Comparison of ENCODE assay signal across 33 cellular contexts in the genomic region with DNA sequence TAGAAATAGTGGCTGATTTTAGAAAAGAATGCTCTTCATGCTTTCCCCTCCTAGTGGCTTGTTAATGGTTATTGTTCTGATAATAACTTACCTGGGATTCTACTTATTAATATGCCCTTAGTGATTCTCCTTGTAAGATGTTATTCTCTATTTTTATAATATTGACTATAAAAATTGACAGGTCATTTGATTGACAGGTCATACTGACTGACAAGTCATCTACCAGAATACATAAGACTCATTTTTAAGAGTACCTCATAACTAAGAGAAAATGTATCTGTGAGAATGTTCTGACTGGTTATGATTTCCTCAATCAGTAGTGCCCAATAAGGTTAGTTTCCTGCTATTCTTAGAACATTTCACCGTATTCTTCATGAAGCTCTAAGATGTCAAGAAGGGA.
"Had no signal": no experiment of that assay in that cellular context is flagged by ENCODE, and none has a peak within 500 bp of the region (broad histone marks: within the 10 kb centered on the region; RNA-seq: fewer than 3 reads in every experiment).

No MANE protein-coding gene starts in this region.

- ATAC-seq: activated CD4-positive, alpha-beta T cell treated with anti-CD3 and anti-CD28 coated beads for 36 hours; activated CD8-positive, alpha-beta memory T cell treated with anti-CD3 and anti-CD28 coated beads, Interleukin-2, amount 10 ng/mL, durations not matched to agents 7 days and 5 days; activated CD8-positive, alpha-beta T cell treated with anti-CD3 and anti-CD28 coated beads, Interleukin-2, amount 10 ng/mL, durations not matched to agents 7 days and 5 days; effector memory CD8-positive, alpha-beta T cell; foreskin keratinocyte; gastrocnemius medialis; heart left ventricle; T-helper 17 cell had no signal

- H3K27me3 ChIP-seq: brain microvascular endothelial cell, esophagus muscularis mucosa, foreskin keratinocyte, gastrocnemius medialis, heart left ventricle had no signal

- H3K27ac Mint-ChIP-seq: activated CD4-positive, alpha-beta memory T cell treated with anti-CD3 and anti-CD28 coated beads for 36 hours; activated CD4-positive, alpha-beta T cell treated with anti-CD3 and anti-CD28 coated beads for 36 hours; activated CD8-positive, alpha-beta memory T cell treated with anti-CD3 and anti-CD28 coated beads, Interleukin-2, amount 10 ng/mL, durations not matched to agents 7 days and 5 days; activated CD8-positive, alpha-beta T cell treated with anti-CD3 and anti-CD28 coated beads, Interleukin-2, amount 10 ng/mL, durations not matched to agents 7 days and 5 days; activated naive CD4-positive, alpha-beta T cell treated with anti-CD3 and anti-CD28 coated beads for 36 hours; activated naive CD4-positive, alpha-beta T cell treated with anti-CD3 and anti-CD28 coated beads, Interleukin-2, amount 50 U/mL, for 24 hours; activated naive CD8-positive, alpha-beta T cell treated with anti-CD3 and anti-CD28 coated beads for 36 hours; activated T-helper 1 cell treated with anti-CD3 and anti-CD28 coated beads, Interleukin-12 subunit alpha, Interleukin-12 subunit beta, Interleukin-2, Interleukin-4 antibody, amounts not matched to agents 30 ng/mL and 10 ng/mL and 1 ng/mL, durations not matched to agents 14 hours and 24 hours and 36 hours; T-helper 17 cell; T-helper 2 cell treated with Interferon-gamma antibody and Interleukin-4, amounts not matched to agents 5 μg/mL and 100 μg/mL, for 36 hours had no signal

- H3K4me1 ChIP-seq: foreskin keratinocyte had no signal

- DNase-seq: activated CD4-positive, alpha-beta memory T cell treated with anti-CD3 and anti-CD28 coated beads for 36 hours; activated CD4-positive, alpha-beta T cell treated with anti-CD3 and anti-CD28 coated beads for 36 hours; activated CD4-positive, alpha-beta T cell treated with anti-CD3 and anti-CD28 coated beads, Interleukin-2, amount 10 ng/mL, durations not matched to agents 24 days and 14 days; activated CD4-positive, CD25-positive, alpha-beta regulatory T cell; activated CD4-positive, CD25-positive, alpha-beta regulatory T cell treated with anti-CD3 and anti-CD28 coated beads, Interleukin-2, amount 50 U/mL, for 72 hours; activated CD8-positive, alpha-beta memory T cell treated with anti-CD3 and anti-CD28 coated beads, Interleukin-2, amount 10 ng/mL, durations not matched to agents 7 days and 5 days; activated CD8-positive, alpha-beta memory T cell treated with anti-CD3 and anti-CD28 coated beads, Interleukin-2, amount 50 U/mL, for 4 hours; activated CD8-positive, alpha-beta T cell treated with anti-CD3 and anti-CD28 coated beads, Interleukin-2, amount 10 ng/mL, durations not matched to agents 7 days and 5 days; activated effector memory CD4-positive, alpha-beta T cell treated with anti-CD3 and anti-CD28 coated beads, Interleukin-2, amount 50 U/mL, for 16 hours; activated naive CD4-positive, alpha-beta T cell treated with anti-CD3 and anti-CD28 coated beads for 36 hours; activated naive CD8-positive, alpha-beta T cell treated with anti-CD3 and anti-CD28 coated beads for 36 hours; activated T-cell treated with anti-CD3 and anti-CD28 coated beads, Interleukin-2, amount 50 U/mL, for 1 hour; activated T-cell treated with anti-CD3 and anti-CD28 coated beads, Interleukin-2, amount 50 U/mL, for 48 hours; amniotic stem cell; anterior cingulate cortex; brain microvascular endothelial cell; dermis blood vessel endothelial cell; effector CD4-positive, alpha-beta T cell; effector memory CD8-positive, alpha-beta T cell; erythroblast; foreskin keratinocyte; gastrocnemius medialis; glutamatergic neuron; heart left ventricle; T-helper 1 cell; T-helper 17 cell; T1000 had no signal

- H3K4me3 Mint-ChIP-seq: activated CD4-positive, alpha-beta memory T cell treated with anti-CD3 and anti-CD28 coated beads for 36 hours; activated CD4-positive, alpha-beta T cell treated with anti-CD3 and anti-CD28 coated beads for 36 hours; activated CD4-positive, alpha-beta T cell treated with anti-CD3 and anti-CD28 coated beads, Interleukin-2, amount 10 ng/mL, durations not matched to agents 24 days and 14 days; activated CD8-positive, alpha-beta memory T cell treated with anti-CD3 and anti-CD28 coated beads, Interleukin-2, amount 10 ng/mL, durations not matched to agents 7 days and 5 days; activated CD8-positive, alpha-beta T cell treated with anti-CD3 and anti-CD28 coated beads, Interleukin-2, amount 10 ng/mL, durations not matched to agents 7 days and 5 days; activated naive CD4-positive, alpha-beta T cell treated with anti-CD3 and anti-CD28 coated beads for 36 hours; activated naive CD4-positive, alpha-beta T cell treated with anti-CD3 and anti-CD28 coated beads, Interleukin-2, amount 50 U/mL, for 24 hours; activated naive CD8-positive, alpha-beta T cell treated with anti-CD3 and anti-CD28 coated beads for 36 hours; activated T-helper 1 cell treated with anti-CD3 and anti-CD28 coated beads, Interleukin-12 subunit alpha, Interleukin-12 subunit beta, Interleukin-2, Interleukin-4 antibody, amounts not matched to agents 30 ng/mL and 10 ng/mL and 1 ng/mL, durations not matched to agents 14 hours and 24 hours and 36 hours; central memory CD8-positive, alpha-beta T cell; effector memory CD8-positive, alpha-beta T cell; T-helper 17 cell; T-helper 2 cell treated with Interferon-gamma antibody and Interleukin-4, amounts not matched to agents 5 μg/mL and 100 μg/mL, for 36 hours had no signal

- H3K27me3 Mint-ChIP-seq: activated CD4-positive, alpha-beta memory T cell treated with anti-CD3 and anti-CD28 coated beads for 36 hours; activated CD4-positive, alpha-beta T cell treated with anti-CD3 and anti-CD28 coated beads for 36 hours; activated CD4-positive, alpha-beta T cell treated with anti-CD3 and anti-CD28 coated beads, Interleukin-2, amount 10 ng/mL, durations not matched to agents 24 days and 14 days; activated CD8-positive, alpha-beta memory T cell treated with anti-CD3 and anti-CD28 coated beads, Interleukin-2, amount 10 ng/mL, durations not matched to agents 7 days and 5 days; activated naive CD4-positive, alpha-beta T cell treated with anti-CD3 and anti-CD28 coated beads, Interleukin-2, amount 50 U/mL, for 24 hours; activated naive CD8-positive, alpha-beta T cell treated with anti-CD3 and anti-CD28 coated beads for 36 hours; central memory CD8-positive, alpha-beta T cell; effector memory CD8-positive, alpha-beta T cell; T-helper 17 cell had no signal

- H3K4me3 ChIP-seq: coronary artery, esophagus muscularis mucosa, gastrocnemius medialis, heart left ventricle had no signal

- H3K9me3 ChIP-seq: esophagus muscularis mucosa, gastrocnemius medialis had no signal

- H3K36me3 ChIP-seq: brain microvascular endothelial cell, gastrocnemius medialis, heart left ventricle had no signal

- H3K9me3 Mint-ChIP-seq: activated CD4-positive, alpha-beta memory T cell treated with anti-CD3 and anti-CD28 coated beads for 36 hours; activated naive CD4-positive, alpha-beta T cell treated with anti-CD3 and anti-CD28 coated beads for 36 hours; central memory CD8-positive, alpha-beta T cell had no signal

- H3K27ac ChIP-seq: coronary artery, foreskin keratinocyte, gastrocnemius medialis, heart left ventricle had no signal
